Comparison of ENCODE assay signal across 26 cellular contexts in the genomic region with DNA sequence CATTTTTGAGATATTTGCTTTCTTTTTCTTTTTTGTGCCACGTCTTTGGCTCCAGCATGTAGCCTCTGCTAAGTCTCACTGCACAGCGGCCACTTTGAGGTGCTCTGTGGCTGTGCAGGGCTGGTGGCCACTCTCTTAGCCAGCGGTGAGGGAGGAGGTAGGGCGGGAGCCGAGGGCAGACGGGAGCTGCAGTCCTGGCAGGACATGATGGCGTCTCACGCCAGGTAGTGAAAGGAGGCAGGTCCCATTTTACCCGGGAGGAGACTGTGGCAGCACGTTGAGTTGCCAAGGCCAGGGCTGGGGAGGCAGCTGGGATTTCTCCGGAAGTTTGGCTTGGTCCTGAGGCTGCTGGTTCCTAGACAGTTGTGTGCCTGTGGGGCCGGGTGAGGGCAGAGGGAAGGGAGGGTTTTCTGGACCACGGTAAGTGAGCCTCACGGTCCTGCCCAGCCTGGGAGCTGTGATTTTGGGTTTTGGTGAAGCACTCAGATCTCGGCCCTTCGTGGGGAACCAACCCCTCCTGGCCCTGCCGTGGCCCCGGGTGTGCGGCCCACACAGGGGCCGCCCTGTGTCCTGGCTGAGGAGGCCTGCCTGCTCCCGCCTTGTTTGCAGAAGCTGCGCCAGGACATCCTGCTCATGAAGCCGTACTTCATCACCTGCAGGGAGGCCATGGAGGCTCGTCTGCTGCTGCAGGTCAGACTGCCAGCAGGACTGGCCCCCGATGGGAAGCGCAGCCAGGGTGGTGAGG. TPM values are rescaled to one million over a fixed set of nuclear protein-coding genes. Genes with fewer than 3 reads are reported as not detected.
"Had no signal": no experiment of that assay in that cellular context is flagged by ENCODE, and none has a peak within 500 bp of the region (broad histone marks: within the 10 kb centered on the region; RNA-seq: fewer than 3 reads in every experiment).

No MANE protein-coding gene starts in this region.

- H3K9me3 ChIP-seq: ascending aorta, breast epithelium had no signal

- H3K27me3 ChIP-seq: ascending aorta, breast epithelium, cardiac muscle cell, dorsolateral prefrontal cortex had no signal

- H3K36me3 ChIP-seq: breast epithelium had no signal

- H3K27ac ChIP-seq: ascending aorta, breast epithelium, cardiac muscle cell, coronary artery, dorsolateral prefrontal cortex had no signal

- H3K4me1 ChIP-seq: ascending aorta, breast epithelium had no signal

- FAIRE-seq: frontal cortex had no signal

- DNase-seq: activated CD4-positive, alpha-beta memory T cell treated with anti-CD3 and anti-CD28 coated beads, Interleukin-2, amount 10 ng/mL, durations not matched to agents 7 days and 5 days; activated CD4-positive, alpha-beta T cell treated with anti-CD3 and anti-CD28 coated beads for 1 hour; activated CD4-positive, alpha-beta T cell treated with anti-CD3 and anti-CD28 coated beads for 4 hours; activated CD4-positive, alpha-beta T cell treated with anti-CD3 and anti-CD28 coated beads, Interleukin-2, amount 10 ng/mL, durations not matched to agents 7 days and 5 days; activated CD4-positive, alpha-beta T cell treated with anti-CD3 and anti-CD28 coated beads, Interleukin-2, amount 50 U/mL, for 4 hours; activated CD8-positive, alpha-beta memory T cell treated with anti-CD3 and anti-CD28 coated beads, Interleukin-2, amount 50 U/mL, for 48 hours; activated gamma-delta T cell; activated naive CD4-positive, alpha-beta T cell; activated naive CD4-positive, alpha-beta T cell treated with anti-CD3 and anti-CD28 coated beads, Interleukin-2, amount 10 ng/mL, durations not matched to agents 7 days and 5 days; activated naive CD8-positive, alpha-beta T cell treated with anti-CD3 and anti-CD28 coated beads, Interleukin-2, amount 10 ng/mL, durations not matched to agents 7 days and 5 days; activated T-cell treated with anti-CD3 and anti-CD28 coated beads for 4 hours; activated T-cell treated with anti-CD3 and anti-CD28 coated beads, Interleukin-2, amount 50 U/mL, for 24 hours; activated T-cell treated with anti-CD3 and anti-CD28 coated beads, Interleukin-2, amount 50 U/mL, for 72 hours; central memory CD4-positive, alpha-beta T cell; cerebellar nuclear complex; dorsolateral prefrontal cortex; effector memory CD4-positive, alpha-beta T cell; endodermal cell; T-helper 2 cell had no signal

- H3K4me3 ChIP-seq: ascending aorta, breast epithelium, cardiac muscle cell, coronary artery, dorsolateral prefrontal cortex had no signal

- ATAC-seq: activated naive CD4-positive, alpha-beta T cell treated with anti-CD3 and anti-CD28 coated beads, Interleukin-2, amount 50 U/mL, for 72 hours; activated T-cell treated with anti-CD3 and anti-CD28 coated beads, Interleukin-2, amount 50 U/mL, for 72 hours; esophagus mucosa had no signal

RNA-seq across cellular contexts. Expression of a gene that starts 56.3 kb away (rescaled TPM):
- total RNA-seq: activated CD4-positive, alpha-beta memory T cell treated with anti-CD3 and anti-CD28 coated beads, Interleukin-2, amount 10 ng/mL, durations not matched to agents 7 days and 5 days had no signal
